In the genomic region with DNA sequence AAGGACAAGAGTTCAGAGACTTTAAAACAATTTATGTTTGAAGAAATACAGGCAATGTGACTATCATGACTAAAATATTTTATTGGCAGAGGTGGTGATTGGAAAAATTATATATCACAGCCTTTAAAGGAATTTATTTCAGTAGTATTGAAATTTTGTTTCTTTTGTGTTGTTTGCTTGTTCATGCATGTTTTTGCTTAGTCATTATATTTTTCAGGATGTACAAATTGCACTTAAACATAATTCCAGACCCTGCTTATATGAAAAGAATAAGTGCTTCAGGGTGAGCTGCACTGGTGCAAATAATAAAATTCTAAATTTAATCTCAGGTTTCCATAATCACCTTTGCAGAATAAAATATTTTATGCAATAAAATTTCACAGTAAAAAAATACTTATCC, we compare ENCODE assay signal across 32 cellular contexts.
"Had no signal": no experiment of that assay in that cellular context is flagged by ENCODE, and none has a peak within 500 bp of the region (broad histone marks: within the 10 kb centered on the region; RNA-seq: fewer than 3 reads in every experiment).

No MANE protein-coding gene starts in this region.

- DNase-seq: activated CD4-positive, alpha-beta T cell treated with anti-CD3 and anti-CD28 coated beads for 48 hours; activated CD4-positive, alpha-beta T cell treated with anti-CD3 and anti-CD28 coated beads, Interleukin-2, amount 50 U/mL, for 1 hour; activated CD4-positive, alpha-beta T cell treated with anti-CD3 and anti-CD28 coated beads, Interleukin-2, amount 50 U/mL, for 48 hours; activated CD8-positive, alpha-beta memory T cell treated with anti-CD3 and anti-CD28 coated beads for 24 hours; activated CD8-positive, alpha-beta T cell treated with anti-CD3 and anti-CD28 coated beads for 36 hours; activated effector memory CD4-positive, alpha-beta T cell treated with Interleukin-2 at 50 U/mL for 16 hours; activated gamma-delta T cell treated with Interleukin-2 at 50 U/mL for 16 hours; activated naive CD4-positive, alpha-beta T cell treated with anti-CD3 and anti-CD28 coated beads, Interleukin-2, amount 50 U/mL, for 16 hours; activated naive CD4-positive, alpha-beta T cell treated with Interleukin-2 at 50 U/mL for 16 hours; activated T-cell treated with anti-CD3 and anti-CD28 coated beads, Interleukin-2, amount 50 U/mL, for 4 hours; amniotic stem cell; anterior cingulate cortex; brain microvascular endothelial cell; central memory CD4-positive, alpha-beta T cell; cerebellar nuclear complex; colonic mucosa; effector CD8-positive, alpha-beta T cell; erythroblast; gastrocnemius medialis; glutamatergic neuron; heart left ventricle; T-helper 2 cell had no signal

- H3K27ac ChIP-seq: brain microvascular endothelial cell, cardiac muscle cell, colonic mucosa, esophagus muscularis mucosa, gastrocnemius medialis, heart left ventricle, VCaP had no signal

- H3K4me1 ChIP-seq: colonic mucosa, esophagus muscularis mucosa, gastrocnemius medialis, heart left ventricle had no signal

- FAIRE-seq: astrocyte, endometrium, endothelial cell of umbilical vein, TTC549 had no signal

- H3K4me3 ChIP-seq: cardiac muscle cell, colonic mucosa, esophagus muscularis mucosa, gastrocnemius medialis, heart left ventricle had no signal

- ATAC-seq: activated CD8-positive, alpha-beta T cell treated with anti-CD3 and anti-CD28 coated beads for 36 hours; activated T-cell treated with anti-CD3 and anti-CD28 coated beads, Interleukin-2, amount 50 U/mL, for 4 hours; activated T-helper 17 cell treated with anti-CD3 and anti-CD28 coated beads, Interleukin-2, amount 50 U/mL, for 72 hours; foreskin keratinocyte; gastrocnemius medialis; heart left ventricle; WTC11 had no signal

- H3K27me3 ChIP-seq: brain microvascular endothelial cell, cardiac muscle cell, colonic mucosa, esophagus muscularis mucosa, foreskin keratinocyte, gastrocnemius medialis, heart left ventricle had no signal

- H3K36me3 ChIP-seq: brain microvascular endothelial cell, cardiac muscle cell, colonic mucosa, esophagus muscularis mucosa, gastrocnemius medialis, heart left ventricle had no signal

- H3K9me3 ChIP-seq: colonic mucosa, esophagus muscularis mucosa, gastrocnemius medialis, heart left ventricle had no signal
